Comparison of ENCODE assay signal across 3 cellular contexts in the genomic region with DNA sequence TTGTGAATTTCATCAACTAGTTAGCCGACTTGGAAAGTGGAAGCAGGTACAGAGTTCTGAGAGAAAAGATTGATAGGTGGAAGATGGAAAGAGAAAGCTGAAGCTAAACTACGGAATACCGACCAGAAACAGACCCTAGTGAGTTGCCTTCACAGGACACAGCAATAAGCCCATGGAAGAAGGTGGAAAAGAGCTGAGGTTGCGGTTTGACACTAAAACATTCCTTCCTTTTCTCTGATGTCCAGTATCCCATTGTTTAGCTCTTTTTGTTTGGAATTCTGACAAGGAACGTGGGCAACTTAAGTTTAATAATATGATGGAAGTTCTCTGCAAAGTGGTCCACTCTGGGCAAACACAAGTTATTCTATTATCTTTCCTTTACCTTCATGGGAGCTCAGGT.
A peak's percentile ranks its signal among the peaks of the same experiment; 100 is the strongest.
TF ChIP-seq lines count a peak whose summit lies in the region.

No MANE protein-coding gene starts in this region.

TF ChIP-seq in A549, 52 proteins besides CTCF, POLR2A, EP300 and RAD21:
- TF ChIP-seq, protein P1, sequence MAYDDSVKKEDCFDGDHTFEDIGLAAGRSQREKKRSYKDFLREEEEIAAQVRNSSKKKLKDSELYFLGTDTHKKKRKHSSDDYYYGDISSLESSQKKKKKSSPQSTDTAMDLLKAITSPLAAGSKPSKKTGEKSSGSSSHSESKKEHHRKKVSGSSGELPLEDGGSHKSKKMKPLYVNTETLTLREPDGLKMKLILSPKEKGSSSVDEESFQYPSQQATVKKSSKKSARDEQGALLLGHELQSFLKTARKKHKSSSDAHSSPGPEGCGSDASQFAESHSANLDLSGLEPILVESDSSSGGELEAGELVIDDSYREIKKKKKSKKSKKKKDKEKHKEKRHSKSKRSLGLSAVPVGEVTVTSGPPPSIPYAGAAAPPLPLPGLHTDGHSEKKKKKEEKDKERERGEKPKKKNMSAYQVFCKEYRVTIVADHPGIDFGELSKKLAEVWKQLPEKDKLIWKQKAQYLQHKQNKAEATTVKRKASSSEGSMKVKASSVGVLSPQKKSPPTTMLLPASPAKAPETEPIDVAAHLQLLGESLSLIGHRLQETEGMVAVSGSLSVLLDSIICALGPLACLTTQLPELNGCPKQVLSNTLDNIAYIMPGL (CRISPR knock-in tag; IDR thresholded peaks at IDR 0.05; ENCODE audit: borderline replicate concordance): no peak
- TF ChIP-seq MAFK (IDR thresholded peaks at IDR 0.05; ENCODE audit: partially characterized antibody): peak; percentile 54

TF ChIP-seq in IMR-90, 13 proteins besides CTCF, POLR2A, EP300 and RAD21 (continued from another document):
- TF ChIP-seq, protein P2, sequence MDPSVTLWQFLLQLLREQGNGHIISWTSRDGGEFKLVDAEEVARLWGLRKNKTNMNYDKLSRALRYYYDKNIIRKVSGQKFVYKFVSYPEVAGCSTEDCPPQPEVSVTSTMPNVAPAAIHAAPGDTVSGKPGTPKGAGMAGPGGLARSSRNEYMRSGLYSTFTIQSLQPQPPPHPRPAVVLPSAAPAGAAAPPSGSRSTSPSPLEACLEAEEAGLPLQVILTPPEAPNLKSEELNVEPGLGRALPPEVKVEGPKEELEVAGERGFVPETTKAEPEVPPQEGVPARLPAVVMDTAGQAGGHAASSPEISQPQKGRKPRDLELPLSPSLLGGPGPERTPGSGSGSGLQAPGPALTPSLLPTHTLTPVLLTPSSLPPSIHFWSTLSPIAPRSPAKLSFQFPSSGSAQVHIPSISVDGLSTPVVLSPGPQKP (IDR thresholded peaks at IDR 0.05; ENCODE audit: borderline replicate concordance, low read depth, low read length): no peak
TF ChIP-seq in IMR-90: peak in this region for 1.

TF ChIP-seq in K562, 482 proteins besides CTCF, POLR2A, EP300 and RAD21 (continued from another document):
- TF ChIP-seq, protein P3, sequence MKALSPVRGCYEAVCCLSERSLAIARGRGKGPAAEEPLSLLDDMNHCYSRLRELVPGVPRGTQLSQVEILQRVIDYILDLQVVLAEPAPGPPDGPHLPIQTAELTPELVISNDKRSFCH (CRISPR knock-in tag; IDR thresholded peaks at IDR 0.05): no peak
- TF ChIP-seq, protein P3 (tag; IDR thresholded peaks at IDR 0.05): no peak
- TF ChIP-seq SRSF1 (IDR thresholded peaks at IDR 0.05; ENCODE audit: low read depth, low read length) (no peak), NKRF (IDR thresholded peaks at IDR 0.05; ENCODE audit: borderline replicate concordance) (no peak), C11orf30 (IDR thresholded peaks at IDR 0.05; ENCODE audit: low read depth) (peak; percentile 68), NFATC3 (IDR thresholded peaks at IDR 0.05) (no peak), MCM3 (IDR thresholded peaks at IDR 0.05) (no peak), BDP1 (IDR thresholded peaks at IDR 0.05; ENCODE audit: insufficient read depth, insufficient read length) (no peak), PHF8 (IDR thresholded peaks at IDR 0.05; ENCODE audit: borderline replicate concordance, low read length) (no peak), MAFF (IDR thresholded peaks at IDR 0.05; ENCODE audit: low read length) (peak; percentile 72), GMEB1 (CRISPR knock-in tag; IDR thresholded peaks at IDR 0.05) (no peak), MAFK (IDR thresholded peaks at IDR 0.05; ENCODE audit: low read length) (peak; percentile 67), ZNF316 (IDR thresholded peaks at IDR 0.05) (peak; percentile 84), XRCC3 (IDR thresholded peaks at IDR 0.05) (no peak), ZNF584 (CRISPR knock-in tag; IDR thresholded peaks at IDR 0.05; ENCODE audit: low read depth) (no peak), ILF3 (IDR thresholded peaks at IDR 0.05; ENCODE audit: borderline replicate concordance) (no peak), MXI1 (IDR thresholded peaks at IDR 0.05; ENCODE audit: low read depth, low read length) (no peak), MAFG (tag; conservative IDR thresholded peaks at IDR 0.05) (peak; percentile 46; the same call in 1 of the 2 replicates), CBX2 (IDR thresholded peaks at IDR 0.05; ENCODE audit: insufficient read depth, low read length, poor library complexity, severe bottlenecking) (no peak)
